In genomic region chr3:72277710-72278109, GRCh38 we compare ENCODE assay signal across 38 cellular contexts.
"Had no signal": no experiment of that assay in that cellular context is flagged by ENCODE, and none has a peak within 500 bp of the region (broad histone marks: within the 10 kb centered on the region; RNA-seq: fewer than 3 reads in every experiment).

No MANE protein-coding gene starts in this region.

- H3K27ac Mint-ChIP-seq: activated CD4-positive, alpha-beta memory T cell treated with anti-CD3 and anti-CD28 coated beads, Interleukin-2, amount 10 ng/mL, durations not matched to agents 7 days and 5 days; activated CD4-positive, alpha-beta T cell treated with anti-CD3 and anti-CD28 coated beads for 36 hours; activated CD8-positive, alpha-beta memory T cell treated with anti-CD3 and anti-CD28 coated beads, Interleukin-2, amount 10 ng/mL, durations not matched to agents 7 days and 5 days; activated CD8-positive, alpha-beta T cell treated with anti-CD3 and anti-CD28 coated beads, Interleukin-2, amount 10 ng/mL, durations not matched to agents 7 days and 5 days; activated naive CD4-positive, alpha-beta T cell treated with anti-CD3 and anti-CD28 coated beads, Interleukin-2, amount 50 U/mL, for 24 hours; activated naive CD8-positive, alpha-beta T cell treated with anti-CD3 and anti-CD28 coated beads, Interleukin-2, amount 10 ng/mL, durations not matched to agents 7 days and 5 days; activated naive CD8-positive, alpha-beta T cell treated with anti-CD3 and anti-CD28 coated beads, Interleukin-2, amount 50 U/mL, for 24 hours; activated T-cell treated with anti-CD3 and anti-CD28 coated beads, Interleukin-2, amount 50 U/mL, for 24 hours; activated T-helper 2 cell treated with anti-CD3 and anti-CD28 coated beads, Interferon-gamma antibody, Interleukin-2, Interleukin-4, amounts not matched to agents 10 μg/mL and 5 μg/mL and 100 μg/mL, durations not matched to agents 14 hours and 24 hours and 36 hours; T-helper 2 cell treated with Interferon-gamma antibody and Interleukin-4, amounts not matched to agents 5 μg/mL and 100 μg/mL, for 36 hours; WTC11 had no signal

- FAIRE-seq: bronchial epithelial cell, TTC549 had no signal

- H3K4me3 Mint-ChIP-seq: activated CD4-positive, alpha-beta memory T cell treated with anti-CD3 and anti-CD28 coated beads, Interleukin-2, amount 10 ng/mL, durations not matched to agents 7 days and 5 days; activated CD4-positive, alpha-beta T cell treated with anti-CD3 and anti-CD28 coated beads for 36 hours; activated CD4-positive, alpha-beta T cell treated with anti-CD3 and anti-CD28 coated beads, Interleukin-2, amount 10 ng/mL, durations not matched to agents 7 days and 5 days; activated CD8-positive, alpha-beta memory T cell treated with anti-CD3 and anti-CD28 coated beads, Interleukin-2, amount 10 ng/mL, durations not matched to agents 7 days and 5 days; activated CD8-positive, alpha-beta T cell treated with anti-CD3 and anti-CD28 coated beads, Interleukin-2, amount 10 ng/mL, durations not matched to agents 7 days and 5 days; activated naive CD4-positive, alpha-beta T cell treated with anti-CD3 and anti-CD28 coated beads, Interleukin-2, amount 50 U/mL, for 24 hours; activated naive CD8-positive, alpha-beta T cell; activated naive CD8-positive, alpha-beta T cell treated with anti-CD3 and anti-CD28 coated beads, Interleukin-2, amount 10 ng/mL, durations not matched to agents 7 days and 5 days; activated naive CD8-positive, alpha-beta T cell treated with anti-CD3 and anti-CD28 coated beads, Interleukin-2, amount 50 U/mL, for 24 hours; activated T-cell treated with anti-CD3 and anti-CD28 coated beads, Interleukin-2, amount 50 U/mL, for 24 hours; central memory CD8-positive, alpha-beta T cell; T-helper 2 cell treated with Interferon-gamma antibody and Interleukin-4, amounts not matched to agents 5 μg/mL and 100 μg/mL, for 36 hours; WTC11 had no signal

- H3K27me3 ChIP-seq: ascending aorta, cardiac muscle cell, colonic mucosa had no signal

- H3K36me3 Mint-ChIP-seq: activated CD8-positive, alpha-beta memory T cell treated with anti-CD3 and anti-CD28 coated beads, Interleukin-2, amount 10 ng/mL, durations not matched to agents 7 days and 5 days; activated naive CD8-positive, alpha-beta T cell treated with anti-CD3 and anti-CD28 coated beads, Interleukin-2, amount 10 ng/mL, durations not matched to agents 7 days and 5 days; brain; WTC11 had no signal

- H3K4me3 ChIP-seq: ascending aorta, cardiac muscle cell, colonic mucosa had no signal

- H3K27me3 Mint-ChIP-seq: activated CD4-positive, alpha-beta T cell treated with anti-CD3 and anti-CD28 coated beads, Interleukin-2, amount 10 ng/mL, durations not matched to agents 7 days and 5 days; activated naive CD4-positive, alpha-beta T cell treated with anti-CD3 and anti-CD28 coated beads, Interleukin-2, amount 50 U/mL, for 24 hours; activated naive CD8-positive, alpha-beta T cell had no signal

- H3K9me3 ChIP-seq: ascending aorta, colonic mucosa had no signal

- H3K36me3 ChIP-seq: ascending aorta, cardiac muscle cell, colonic mucosa, WERI-Rb-1 had no signal

- DNase-seq: activated CD4-positive, alpha-beta memory T cell treated with anti-CD3 and anti-CD28 coated beads, Interleukin-2, amount 10 ng/mL, durations not matched to agents 7 days and 5 days; activated CD4-positive, alpha-beta T cell treated with anti-CD3 and anti-CD28 coated beads for 1 hour; activated CD4-positive, alpha-beta T cell treated with anti-CD3 and anti-CD28 coated beads for 36 hours; activated CD4-positive, alpha-beta T cell treated with anti-CD3 and anti-CD28 coated beads for 48 hours; activated CD4-positive, alpha-beta T cell treated with anti-CD3 and anti-CD28 coated beads, Interleukin-2, amount 10 ng/mL, durations not matched to agents 7 days and 5 days; activated CD4-positive, alpha-beta T cell treated with anti-CD3 and anti-CD28 coated beads, Interleukin-2, amount 50 U/mL, for 48 hours; activated CD4-positive, CD25-positive, alpha-beta regulatory T cell; activated CD8-positive, alpha-beta memory T cell treated with anti-CD3 and anti-CD28 coated beads for 24 hours; activated CD8-positive, alpha-beta memory T cell treated with anti-CD3 and anti-CD28 coated beads, Interleukin-2, amount 10 ng/mL, durations not matched to agents 7 days and 5 days; activated CD8-positive, alpha-beta memory T cell treated with anti-CD3 and anti-CD28 coated beads, Interleukin-2, amount 50 U/mL, for 48 hours; activated CD8-positive, alpha-beta T cell treated with anti-CD3 and anti-CD28 coated beads, Interleukin-2, amount 10 ng/mL, durations not matched to agents 7 days and 5 days; activated effector memory CD4-positive, alpha-beta T cell treated with Interleukin-2 at 50 U/mL for 16 hours; activated gamma-delta T cell; activated naive CD4-positive, alpha-beta T cell treated with Interleukin-2 at 50 U/mL for 16 hours; activated naive CD8-positive, alpha-beta T cell treated with anti-CD3 and anti-CD28 coated beads, Interleukin-2, amount 10 ng/mL, durations not matched to agents 7 days and 5 days; activated naive CD8-positive, alpha-beta T cell treated with anti-CD3 and anti-CD28 coated beads, Interleukin-2, amount 50 U/mL, for 24 hours; activated T-cell treated with anti-CD3 and anti-CD28 coated beads, Interleukin-2, amount 50 U/mL, for 24 hours; activated T-cell treated with anti-CD3 and anti-CD28 coated beads, Interleukin-2, amount 50 U/mL, for 48 hours; amygdala; anterior cingulate cortex; caudate nucleus; cerebellar nuclear complex; colonic mucosa; T-helper 2 cell; T-helper 9 cell had no signal

- H3K4me1 Mint-ChIP-seq: central memory CD8-positive, alpha-beta T cell had no signal

- H3K9me3 Mint-ChIP-seq: activated naive CD4-positive, alpha-beta T cell treated with anti-CD3 and anti-CD28 coated beads, Interleukin-2, amount 50 U/mL, for 24 hours; activated naive CD8-positive, alpha-beta T cell treated with anti-CD3 and anti-CD28 coated beads, Interleukin-2, amount 10 ng/mL, durations not matched to agents 7 days and 5 days; activated naive CD8-positive, alpha-beta T cell treated with anti-CD3 and anti-CD28 coated beads, Interleukin-2, amount 50 U/mL, for 24 hours had no signal

- H3K27ac ChIP-seq: ascending aorta, cardiac muscle cell, colonic mucosa had no signal

- H3K4me1 ChIP-seq: colonic mucosa had no signal

- ATAC-seq: activated CD4-positive, alpha-beta T cell treated with anti-CD3 and anti-CD28 coated beads for 36 hours; activated CD4-positive, CD25-positive, alpha-beta regulatory T cell treated with anti-CD3 and anti-CD28 coated beads, Interleukin-2, amount 50 U/mL, for 24 hours; activated CD8-positive, alpha-beta memory T cell treated with anti-CD3 and anti-CD28 coated beads, Interleukin-2, amount 10 ng/mL, durations not matched to agents 7 days and 5 days; activated CD8-positive, alpha-beta T cell treated with anti-CD3 and anti-CD28 coated beads, Interleukin-2, amount 10 ng/mL, durations not matched to agents 7 days and 5 days; activated naive CD8-positive, alpha-beta T cell treated with anti-CD3 and anti-CD28 coated beads, Interleukin-2, amount 50 U/mL, for 24 hours; WTC11 had no signal
